In genomic region chr20:13953227-13953626, GRCh38 we compare ENCODE assay signal across 1 cellular context.
TF ChIP-seq lines count a peak whose summit lies in the region.

No MANE protein-coding gene starts in this region.

TF ChIP-seq in H1, 55 proteins besides CTCF, POLR2A, EP300 and RAD21:
- TF ChIP-seq MAFK (IDR thresholded peaks at IDR 0.05; ENCODE audit: low read depth, low read length) (no peak), ZNF274 (IDR thresholded peaks at IDR 0.05; ENCODE audit: borderline replicate concordance, extremely low read depth, low read length) (no peak)
